In the genomic region with DNA sequence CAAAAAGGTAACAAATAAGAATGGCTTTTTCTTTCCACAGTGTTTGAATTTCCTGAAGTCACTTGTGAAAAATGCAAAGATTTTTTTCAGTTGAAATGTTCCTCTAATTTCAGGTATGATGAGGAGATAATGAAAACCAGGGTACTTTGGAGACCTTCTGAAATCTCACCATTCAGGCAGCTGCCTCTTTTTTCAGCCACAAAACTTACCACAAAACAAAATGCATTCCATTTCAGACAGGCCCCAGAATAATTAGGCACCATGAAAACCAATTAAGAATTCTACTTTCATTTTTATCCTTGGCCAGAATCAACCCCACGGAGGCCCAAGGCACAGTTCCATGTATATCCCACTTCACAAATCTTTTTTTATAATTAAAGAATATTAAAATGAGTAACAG, we compare ENCODE assay signal across 25 cellular contexts.
"Had no signal": no experiment of that assay in that cellular context is flagged by ENCODE, and none has a peak within 500 bp of the region (broad histone marks: within the 10 kb centered on the region; RNA-seq: fewer than 3 reads in every experiment).

No MANE protein-coding gene starts in this region.

- H3K36me3 ChIP-seq: adrenal gland, Peyer's patch had no signal

- H3K27me3 ChIP-seq: adrenal gland, body of pancreas, Peyer's patch had no signal

- DNase-seq: activated CD4-positive, alpha-beta T cell treated with anti-CD3 and anti-CD28 coated beads for 48 hours; activated CD4-positive, alpha-beta T cell treated with anti-CD3 and anti-CD28 coated beads, Interleukin-2, amount 50 U/mL, for 4 hours; activated CD4-positive, CD25-positive, alpha-beta regulatory T cell treated with anti-CD3 and anti-CD28 coated beads, Interleukin-2, amount 50 U/mL, for 72 hours; activated CD8-positive, alpha-beta memory T cell treated with anti-CD3 and anti-CD28 coated beads, Interleukin-2, amount 50 U/mL, for 48 hours; activated CD8-positive, alpha-beta T cell treated with anti-CD3 and anti-CD28 coated beads, Interleukin-2, amount 10 ng/mL, durations not matched to agents 7 days and 5 days; activated naive CD4-positive, alpha-beta T cell treated with anti-CD3 and anti-CD28 coated beads, Interleukin-2, amount 50 U/mL, for 16 hours; activated naive CD8-positive, alpha-beta T cell treated with anti-CD3 and anti-CD28 coated beads, Interleukin-2, amount 10 ng/mL, durations not matched to agents 7 days and 5 days; activated T-cell treated with anti-CD3 and anti-CD28 coated beads, Interleukin-2, amount 50 U/mL, for 1 hour; adrenal gland; anterior cingulate cortex; body of pancreas; MV-4-11; NCI-H1092 treated with DMSO at 0.1 percent for 48 hours; NCI-H1417 treated with DMSO at 0.1 percent for 48 hours; NCI-H1694; NCI-H2029; NCI-H2107; NCI-H510A treated with DMSO at 0.1 percent for 48 hours; NCI-H69; Peyer's patch; SHP77; T-helper 17 cell; T-helper 9 cell had no signal

- H3K4me3 ChIP-seq: adrenal gland, body of pancreas, Peyer's patch had no signal

- ATAC-seq: activated CD8-positive, alpha-beta T cell treated with anti-CD3 and anti-CD28 coated beads, Interleukin-2, amount 10 ng/mL, durations not matched to agents 7 days and 5 days; body of pancreas; T-helper 17 cell; WTC11 had no signal

- H3K4me2 ChIP-seq: KMS-11 had no signal

- H3K27ac ChIP-seq: adrenal gland, body of pancreas, KMS-11, Peyer's patch had no signal

- H3K4me1 ChIP-seq: adrenal gland, body of pancreas, Peyer's patch had no signal

- H3K9me3 ChIP-seq: adrenal gland, body of pancreas had no signal

- H3K9ac ChIP-seq: KMS-11 had no signal
